1 cellular context compared by ENCODE assay signal in the genomic region with DNA sequence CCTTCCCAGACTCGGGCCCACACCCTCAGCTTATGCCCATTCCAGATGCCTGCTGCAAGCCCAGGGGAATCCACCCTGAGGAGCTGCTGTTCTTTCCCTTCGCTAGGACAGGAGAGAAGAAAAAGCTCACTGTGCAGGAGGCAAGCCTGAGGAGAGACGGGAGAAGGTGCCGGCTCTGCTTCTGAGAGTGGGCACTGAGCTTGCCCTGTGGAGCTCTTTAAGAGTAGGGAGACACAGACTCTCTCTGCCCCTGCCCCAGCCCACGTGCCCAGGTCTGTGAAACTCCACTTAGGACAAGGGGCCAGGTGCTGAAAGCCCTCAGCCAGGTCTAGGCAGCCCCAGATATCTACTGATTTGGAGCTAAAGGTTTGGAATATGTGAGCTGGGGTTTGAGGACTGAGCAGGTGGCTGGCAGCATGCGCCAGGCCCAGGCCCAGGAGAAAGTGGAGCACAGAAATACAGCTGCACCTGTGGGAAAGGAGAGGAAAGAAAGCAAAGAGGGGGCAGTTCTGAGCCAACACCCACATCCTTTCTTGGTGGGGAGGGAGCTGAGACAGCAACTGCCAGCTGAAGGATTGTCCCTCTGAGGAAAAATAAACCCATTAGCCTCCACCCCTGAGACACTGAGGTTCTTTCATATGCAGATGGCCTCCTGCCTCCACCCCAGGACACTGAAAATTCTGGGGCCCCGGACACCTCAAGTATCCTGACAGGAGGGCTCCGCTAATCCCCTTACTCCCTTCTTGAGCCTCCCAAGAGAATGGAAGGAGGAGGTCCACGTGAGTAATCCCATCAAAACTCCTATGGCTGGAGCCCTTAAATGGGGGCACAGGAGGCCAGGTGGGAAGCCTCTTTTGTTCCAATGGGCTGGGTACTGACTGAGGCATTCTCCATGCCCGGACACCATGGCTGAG.
A peak's percentile ranks its signal among the peaks of the same experiment; 100 is the strongest.
TF ChIP-seq lines count a peak whose summit lies in the region.

No MANE protein-coding gene starts in this region.

TF ChIP-seq in HepG2, 621 proteins besides CTCF, POLR2A, EP300 and RAD21:
- TF ChIP-seq AGO2 (optimal IDR thresholded peaks at IDR 0.05; ENCODE audit: low read depth, low read length) = peak; percentile 24
- TF ChIP-seq ZBTB7B (CRISPR knock-in tag; IDR thresholded peaks at IDR 0.05) = no peak
